In the genomic region with DNA sequence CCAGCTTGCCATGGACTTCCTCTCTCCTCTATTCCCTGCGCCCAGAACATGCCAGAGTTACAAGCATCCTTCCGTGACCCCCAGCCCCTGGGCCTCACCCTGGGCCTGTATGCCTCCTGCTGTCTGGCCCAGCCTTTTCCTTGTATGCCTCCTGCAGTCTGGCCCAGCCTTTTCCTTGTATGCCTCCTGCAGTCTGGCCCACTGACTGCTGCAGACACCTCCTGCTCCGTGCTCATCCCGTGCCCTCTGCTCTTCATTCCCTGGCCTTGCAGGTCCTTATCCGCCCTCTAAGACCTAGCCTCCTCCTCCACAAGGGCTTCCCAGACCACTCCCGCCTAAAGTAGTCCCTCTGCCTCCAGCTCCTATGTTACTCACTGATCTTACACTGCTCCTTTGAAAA, we compare ENCODE assay signal across 18 cellular contexts. TPM values are rescaled to one million over a fixed set of nuclear protein-coding genes. Genes with fewer than 3 reads are reported as not detected.
DNase-seq lines count a peak whose midpoint lies in the region; ATAC-seq and TF ChIP-seq lines count a peak whose summit lies in the region.
"Had no signal": no experiment of that assay in that cellular context is flagged by ENCODE, and none has a peak within 500 bp of the region (broad histone marks: within the 10 kb centered on the region; RNA-seq: fewer than 3 reads in every experiment).

No MANE protein-coding gene starts in this region.

- peak overlapping the region; percentile 3 for H3K27ac Mint-ChIP-seq in T-helper 1 cell treated with Interleukin-12 subunit alpha and Interleukin-12 subunit beta and Interleukin-4 antibody, amounts not matched to agents 30 μg/mL and 1 μg/mL, for 36 hours
- H3K27ac Mint-ChIP-seq in activated CD8-positive, alpha-beta T cell treated with anti-CD3 and anti-CD28 coated beads for 36 hours: peak overlapping the region; percentile 22
- peak overlapping the region; percentile 23 to 75 (median 62) for H3K27ac Mint-ChIP-seq in immature natural killer cell
- H3K27ac Mint-ChIP-seq in progenitor cell of endocrine pancreas: peak overlapping the region; percentile 20
- H3K27ac Mint-ChIP-seq: activated CD4-positive, alpha-beta T cell treated with anti-CD3 and anti-CD28 coated beads, Interleukin-2, amount 10 ng/mL, durations not matched to agents 7 days and 5 days had no signal

- peaks cover 44% of the 10 kb centered on the region for H3K36me3 Mint-ChIP-seq in T-helper 1 cell treated with Interleukin-12 subunit alpha and Interleukin-12 subunit beta and Interleukin-4 antibody, amounts not matched to agents 30 μg/mL and 1 μg/mL, for 36 hours (ENCODE audit: low read depth)
- peaks cover 29% of the 10 kb centered on the region for H3K36me3 Mint-ChIP-seq in activated CD8-positive, alpha-beta T cell treated with anti-CD3 and anti-CD28 coated beads for 36 hours (ENCODE audit: low read depth)
- peaks cover 4 to 27% (median 14%) of the 10 kb centered on the region in 3 donors for H3K36me3 Mint-ChIP-seq in immature natural killer cell
- peaks cover 8% of the 10 kb centered on the region for H3K36me3 Mint-ChIP-seq in progenitor cell of endocrine pancreas (ENCODE audit: insufficient read depth)

- H3K4me1 Mint-ChIP-seq in T-helper 1 cell treated with Interleukin-12 subunit alpha and Interleukin-12 subunit beta and Interleukin-4 antibody, amounts not matched to agents 30 μg/mL and 1 μg/mL, for 36 hours (ENCODE audit: low read depth): peaks cover 37% of the 10 kb centered on the region
- H3K4me1 Mint-ChIP-seq in activated CD8-positive, alpha-beta T cell treated with anti-CD3 and anti-CD28 coated beads for 36 hours (ENCODE audit: low read depth): peaks cover 41% of the 10 kb centered on the region
- peaks cover 57 to 87% of the 10 kb centered on the region in 2 donors for H3K4me1 Mint-ChIP-seq in immature natural killer cell
- H3K4me1 Mint-ChIP-seq in progenitor cell of endocrine pancreas (ENCODE audit: low read depth): peaks cover 3% of the 10 kb centered on the region

- POLR2A ChIA-PET in activated CD8-positive, alpha-beta T cell treated with anti-CD3 and anti-CD28 coated beads for 36 hours (lab: Charles Lee): interaction anchor here (1.6 kb wide), 1 partner anchor 304 kb away, joined by 3 read pairs; the partner anchor contains the start of gene CENPU

- CTCF ChIA-PET in activated CD8-positive, alpha-beta T cell treated with anti-CD3 and anti-CD28 coated beads for 36 hours (lab: Charles Lee): interaction anchor here (0.9 kb wide), 1 partner anchor 145 kb away, joined by 3 read pairs; no protein-coding TSS in a partner anchor

- no peak for ATAC-seq in activated CD8-positive, alpha-beta T cell treated with anti-CD3 and anti-CD28 coated beads for 36 hours
- ATAC-seq in HG03135 (IDR thresholded peaks at IDR 0.05; ENCODE audit: unreplicated experiment): no peak

- no peak overlapping the region for H3K4me3 Mint-ChIP-seq in T-helper 1 cell treated with Interleukin-12 subunit alpha and Interleukin-12 subunit beta and Interleukin-4 antibody, amounts not matched to agents 30 μg/mL and 1 μg/mL, for 36 hours
- no peak overlapping the region for H3K4me3 Mint-ChIP-seq in activated CD8-positive, alpha-beta T cell treated with anti-CD3 and anti-CD28 coated beads for 36 hours
- no peak overlapping the region for H3K4me3 Mint-ChIP-seq in immature natural killer cell
- H3K4me3 Mint-ChIP-seq in progenitor cell of endocrine pancreas (ENCODE audit: low read depth): no peak overlapping the region
- H3K4me3 Mint-ChIP-seq: activated CD4-positive, alpha-beta T cell treated with anti-CD3 and anti-CD28 coated beads, Interleukin-2, amount 10 ng/mL, durations not matched to agents 7 days and 5 days had no signal

- no peaks in the 10 kb centered on the region for H3K9me3 Mint-ChIP-seq in T-helper 1 cell treated with Interleukin-12 subunit alpha and Interleukin-12 subunit beta and Interleukin-4 antibody, amounts not matched to agents 30 μg/mL and 1 μg/mL, for 36 hours
- H3K9me3 Mint-ChIP-seq in activated CD8-positive, alpha-beta T cell treated with anti-CD3 and anti-CD28 coated beads for 36 hours: no peaks in the 10 kb centered on the region
- H3K9me3 Mint-ChIP-seq in immature natural killer cell (no peaks in the 10 kb centered on the region), progenitor cell of endocrine pancreas (ENCODE audit: low read depth) (no peaks in the 10 kb centered on the region)
- H3K9me3 Mint-ChIP-seq: activated CD4-positive, alpha-beta T cell treated with anti-CD3 and anti-CD28 coated beads, Interleukin-2, amount 10 ng/mL, durations not matched to agents 7 days and 5 days had no signal

- TF ChIP-seq CTCF in activated CD8-positive, alpha-beta T cell treated with anti-CD3 and anti-CD28 coated beads for 36 hours (IDR thresholded peaks at IDR 0.05): no peak
- no peak for TF ChIP-seq CTCF in progenitor cell of endocrine pancreas (IDR thresholded peaks at IDR 0.05; ENCODE audit: unreplicated experiment)

- no peaks in the 10 kb centered on the region for H3K27me3 Mint-ChIP-seq in T-helper 1 cell treated with Interleukin-12 subunit alpha and Interleukin-12 subunit beta and Interleukin-4 antibody, amounts not matched to agents 30 μg/mL and 1 μg/mL, for 36 hours (ENCODE audit: low read depth)
- no peaks in the 10 kb centered on the region for H3K27me3 Mint-ChIP-seq in activated CD8-positive, alpha-beta T cell treated with anti-CD3 and anti-CD28 coated beads for 36 hours
- H3K27me3 Mint-ChIP-seq in immature natural killer cell (ENCODE audit: low read depth in 3 of 3) (peaks cover 0 to 2% (median 1%) of the 10 kb centered on the region in 3 donors), progenitor cell of endocrine pancreas (no peaks in the 10 kb centered on the region)
- H3K27me3 Mint-ChIP-seq: activated CD4-positive, alpha-beta T cell treated with anti-CD3 and anti-CD28 coated beads, Interleukin-2, amount 10 ng/mL, durations not matched to agents 7 days and 5 days had no signal

- DNase-seq in T-helper 1 cell: no peak
- no peak for DNase-seq in activated CD8-positive, alpha-beta T cell treated with anti-CD3 and anti-CD28 coated beads for 36 hours
- DNase-seq in immature natural killer cell: no peak
- DNase-seq in progenitor cell of endocrine pancreas (ENCODE audit: low spot score, unreplicated experiment): no peak
- no peak for DNase-seq in iPS-NIHi7 (ENCODE audit: extremely low spot score)
- DNase-seq in NCI-H2081 (lab: John Stamatoyannopoulos, UW): no peak
- DNase-seq: activated CD4-positive, alpha-beta T cell treated with anti-CD3 and anti-CD28 coated beads, Interleukin-2, amount 10 ng/mL, durations not matched to agents 7 days and 5 days; activated T-cell treated with anti-CD3 and anti-CD28 coated beads, Interleukin-2, amount 50 U/mL, for 1 hour; AML-193; erythroblast; GOT3; Kasumi-1; NCI-H1092; NCI-H2029; NCI-H510A treated with DMSO at 0.1 percent for 48 hours; trophoblast cell had no signal

- intact Hi-C loops in activated CD8-positive, alpha-beta T cell treated with anti-CD3 and anti-CD28 coated beads for 36 hours (cut with micrococcal nuclease): no loop called here

RNA-seq across cellular contexts. Expression of gene IRF2, which starts 44.2 kb away (rescaled TPM):
- 10 to 100 TPM; 48.1 to 56.4 TPM for total RNA-seq in activated CD8-positive, alpha-beta T cell treated with anti-CD3 and anti-CD28 coated beads for 36 hours
- polyA plus RNA-seq in immature natural killer cell: 100 to 1,000 TPM in 1 of 3 donors, 10 to 100 TPM in 2; 68.5 to 103 (median 76.9) TPM
- total RNA-seq in progenitor cell of endocrine pancreas: 14.3 and 19.1 TPM in 2 replicates

Comparison
In these comparisons a context has a peak if more than half of its experiments do, and no peak if none do; other contexts are left out.
1. H3K27ac Mint-ChIP-seq: peak in every context shown above with its lines; median percentile 62 in immature natural killer cell; 22 in activated CD8-positive, alpha-beta T cell treated with anti-CD3 and anti-CD28 coated beads for 36 hours; 20 in progenitor cell of endocrine pancreas; 3 in T-helper 1 cell treated with Interleukin-12 subunit alpha and Interleukin-12 subunit beta and Interleukin-4 antibody, amounts not matched to agents 30 μg/mL and 1 μg/mL, for 36 hours.